1 cellular context compared by ENCODE assay signal in the genomic region with DNA sequence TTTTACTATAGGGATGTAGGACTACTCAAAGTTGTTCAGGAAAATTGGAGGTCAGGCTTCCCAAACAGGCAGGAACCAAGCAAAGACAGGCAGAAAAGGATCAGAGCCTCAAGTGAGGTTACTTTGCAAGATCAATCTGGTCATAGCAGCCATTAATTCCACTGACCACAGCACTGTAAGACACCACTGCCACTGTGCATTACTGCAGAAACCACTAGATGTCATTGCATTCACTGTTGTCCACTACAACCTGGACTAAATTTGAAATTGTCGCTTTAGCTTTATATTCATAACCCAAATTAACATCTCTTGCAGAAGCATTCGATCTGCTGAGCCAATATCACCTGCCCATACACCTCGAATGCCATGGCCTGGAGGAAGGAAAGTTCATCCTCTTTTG.
TF ChIP-seq lines count a peak whose summit lies in the region.

No MANE protein-coding gene starts in this region.

TF ChIP-seq in Ishikawa, 13 proteins besides CTCF, POLR2A, EP300 and RAD21 (continued from another document):
- TF ChIP-seq, protein P1, sequence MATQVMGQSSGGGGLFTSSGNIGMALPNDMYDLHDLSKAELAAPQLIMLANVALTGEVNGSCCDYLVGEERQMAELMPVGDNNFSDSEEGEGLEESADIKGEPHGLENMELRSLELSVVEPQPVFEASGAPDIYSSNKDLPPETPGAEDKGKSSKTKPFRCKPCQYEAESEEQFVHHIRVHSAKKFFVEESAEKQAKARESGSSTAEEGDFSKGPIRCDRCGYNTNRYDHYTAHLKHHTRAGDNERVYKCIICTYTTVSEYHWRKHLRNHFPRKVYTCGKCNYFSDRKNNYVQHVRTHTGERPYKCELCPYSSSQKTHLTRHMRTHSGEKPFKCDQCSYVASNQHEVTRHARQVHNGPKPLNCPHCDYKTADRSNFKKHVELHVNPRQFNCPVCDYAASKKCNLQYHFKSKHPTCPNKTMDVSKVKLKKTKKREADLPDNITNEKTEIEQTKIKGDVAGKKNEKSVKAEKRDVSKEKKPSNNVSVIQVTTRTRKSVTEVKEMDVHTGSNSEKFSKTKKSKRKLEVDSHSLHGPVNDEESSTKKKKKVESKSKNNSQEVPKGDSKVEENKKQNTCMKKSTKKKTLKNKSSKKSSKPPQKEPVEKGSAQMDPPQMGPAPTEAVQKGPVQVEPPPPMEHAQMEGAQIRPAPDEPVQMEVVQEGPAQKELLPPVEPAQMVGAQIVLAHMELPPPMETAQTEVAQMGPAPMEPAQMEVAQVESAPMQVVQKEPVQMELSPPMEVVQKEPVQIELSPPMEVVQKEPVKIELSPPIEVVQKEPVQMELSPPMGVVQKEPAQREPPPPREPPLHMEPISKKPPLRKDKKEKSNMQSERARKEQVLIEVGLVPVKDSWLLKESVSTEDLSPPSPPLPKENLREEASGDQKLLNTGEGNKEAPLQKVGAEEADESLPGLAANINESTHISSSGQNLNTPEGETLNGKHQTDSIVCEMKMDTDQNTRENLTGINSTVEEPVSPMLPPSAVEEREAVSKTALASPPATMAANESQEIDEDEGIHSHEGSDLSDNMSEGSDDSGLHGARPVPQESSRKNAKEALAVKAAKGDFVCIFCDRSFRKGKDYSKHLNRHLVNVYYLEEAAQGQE (IDR thresholded peaks at IDR 0.05; ENCODE audit: low read depth), result no peak
